In genomic region chr20:37846573-37846972, GRCh38 we compare ENCODE assay signal across 1 cellular context.
TF ChIP-seq lines count a peak whose summit lies in the region.

No MANE protein-coding gene starts in this region.

TF ChIP-seq in K562, 482 proteins besides CTCF, POLR2A, EP300 and RAD21:
- TF ChIP-seq EGR1 (conservative IDR thresholded peaks at IDR 0.05) (peak; percentile 38; the same call in 1 of the 2 replicates), MAX (CRISPR knock-in tag; IDR thresholded peaks at IDR 0.05) (no peak), CAMTA2 (CRISPR knock-in tag; conservative IDR thresholded peaks at IDR 0.05) (no peak), ZKSCAN8 (CRISPR knock-in tag; IDR thresholded peaks at IDR 0.05) (no peak), ZC3H8 (IDR thresholded peaks at IDR 0.05) (no peak), NCOA6 (IDR thresholded peaks at IDR 0.05) (no peak), ZFP36 (IDR thresholded peaks at IDR 0.05; ENCODE audit: low read depth, low read length, partially characterized antibody) (peak; percentile 79)
